In genomic region chr22:31586137-31586920, GRCh38 we compare ENCODE assay signal across 1 cellular context.
TF ChIP-seq lines count a peak whose summit lies in the region.

No MANE protein-coding gene starts in this region.

TF ChIP-seq in HepG2, 621 proteins besides CTCF, POLR2A, EP300 and RAD21 (continued from another document and continues in another):
- peak; percentile 80 for TF ChIP-seq ZBTB43 (CRISPR knock-in tag; conservative IDR thresholded peaks at IDR 0.05)
- no peak for TF ChIP-seq MYPOP (CRISPR knock-in tag; IDR thresholded peaks at IDR 0.05)
- TF ChIP-seq KLF12 (CRISPR knock-in tag; IDR thresholded peaks at IDR 0.05; ENCODE audit: borderline replicate concordance) = no peak
- TF ChIP-seq SMAD9 (CRISPR knock-in tag; IDR thresholded peaks at IDR 0.05) = no peak
- peak; percentile 77 for TF ChIP-seq RERE (CRISPR knock-in tag; IDR thresholded peaks at IDR 0.05; ENCODE audit: low read depth)
- TF ChIP-seq ZNF124 (CRISPR knock-in tag; IDR thresholded peaks at IDR 0.05) = 0 out of 2 replicates have a peak, but pooled peaks have one; percentile 38
- no peak for TF ChIP-seq ZNF530 (CRISPR knock-in tag; IDR thresholded peaks at IDR 0.05; ENCODE audit: low read depth)
- TF ChIP-seq GFI1 (CRISPR knock-in tag; IDR thresholded peaks at IDR 0.05; ENCODE audit: borderline replicate concordance) = peak; percentile 71; the same call in 1 of the 2 replicates
- no peak for TF ChIP-seq KDM4B (CRISPR knock-in tag; IDR thresholded peaks at IDR 0.05)
- TF ChIP-seq NFYC (CRISPR knock-in tag; IDR thresholded peaks at IDR 0.05) = no peak
- peak; percentile 49; the same call in 1 of the 2 replicates for TF ChIP-seq MAX (IDR thresholded peaks at IDR 0.05)
- TF ChIP-seq NCOA2 (CRISPR knock-in tag; IDR thresholded peaks at IDR 0.05) = peak; percentile 97
- 0 out of 2 replicates have a peak, but pooled peaks have one; percentile 16 for TF ChIP-seq ATF6 (CRISPR knock-in tag; conservative IDR thresholded peaks at IDR 0.05)
- no peak for TF ChIP-seq ZNF768 (CRISPR knock-in tag; IDR thresholded peaks at IDR 0.05)
- no peak for TF ChIP-seq E2F2 (CRISPR knock-in tag; IDR thresholded peaks at IDR 0.05; ENCODE audit: borderline replicate concordance)
- no peak for TF ChIP-seq ARHGAP35 (CRISPR knock-in tag; IDR thresholded peaks at IDR 0.05; ENCODE audit: borderline replicate concordance)
- TF ChIP-seq ZNF318 (CRISPR knock-in tag; IDR thresholded peaks at IDR 0.05) = no peak
- 0 out of 2 replicates have a peak, but pooled peaks have one; percentile 51 for TF ChIP-seq ZNF792 (CRISPR knock-in tag; IDR thresholded peaks at IDR 0.05)
- no peak for TF ChIP-seq RFX1 (IDR thresholded peaks at IDR 0.05)
- TF ChIP-seq ZNF362 (CRISPR knock-in tag; IDR thresholded peaks at IDR 0.05; ENCODE audit: borderline replicate concordance) = peak; percentile 73; the same call in 1 of the 2 replicates
- TF ChIP-seq ZSCAN29 (CRISPR knock-in tag; conservative IDR thresholded peaks at IDR 0.05) = 0 out of 2 replicates have a peak, but pooled peaks have one; percentile 33
- peak; percentile 56; the same call in 1 of the 2 replicates for TF ChIP-seq ARNTL (CRISPR knock-in tag; IDR thresholded peaks at IDR 0.05)
- TF ChIP-seq NR2F2 (IDR thresholded peaks at IDR 0.05; ENCODE audit: borderline replicate concordance, low read depth) = peak; percentile 90
- TF ChIP-seq RFX3 (CRISPR knock-in tag; IDR thresholded peaks at IDR 0.05) = no peak
- no peak for TF ChIP-seq NPAS2 (CRISPR knock-in tag; IDR thresholded peaks at IDR 0.05; ENCODE audit: borderline replicate concordance)
- TF ChIP-seq KMT2A (CRISPR knock-in tag; IDR thresholded peaks at IDR 0.05) = 0 out of 2 replicates have a peak, but pooled peaks have one; percentile 27
